18 cellular contexts compared by ENCODE assay signal in genomic region chr4:6355052-6355451, GRCh38.
DNase-seq lines count a peak whose midpoint lies in the region; ATAC-seq, FAIRE-seq and TF ChIP-seq lines count a peak whose summit lies in the region.
"Had no signal": no experiment of that assay in that cellular context is flagged by ENCODE, and none has a peak within 500 bp of the region (broad histone marks: within the 10 kb centered on the region; RNA-seq: fewer than 3 reads in every experiment).

No MANE protein-coding gene starts in this region.

- TF ChIP-seq CTCF in K562 (IDR thresholded peaks at IDR 0.05 in 2 of 3, conservative IDR thresholded peaks at IDR 0.05 in 1 of 3; ENCODE audit: insufficient read depth in 2 of 3, low read depth in 1 of 3, low read length in 3 of 3) (no peak), esophagus squamous epithelium (IDR thresholded peaks at IDR 0.05) (no peak)

- no peak overlapping the region for H4K8ac ChIP-seq in mesendoderm (ENCODE audit: low read depth, low read length)

- H3K79me2 ChIP-seq in K562 (ENCODE audit: control insufficient read depth, insufficient read depth, low read length) (no peaks in the 10 kb centered on the region), mesendoderm (ENCODE audit: control insufficient read depth, insufficient read depth, low read length) (no peaks in the 10 kb centered on the region)

- H3K27me3 ChIP-seq in K562 (ENCODE audit: control insufficient read depth in 2 of 2, insufficient read depth in 2 of 2, low read length in 2 of 2) (peaks cover 0 to 23% of the 10 kb centered on the region in 2 experiments; a peak in 3 of 5 replicates), mesendoderm (ENCODE audit: insufficient read depth, low read length, poor library complexity) (no peaks in the 10 kb centered on the region), esophagus squamous epithelium (peaks cover 0 to 20% (median 0%) of the 10 kb centered on the region in 4 donors)
- H3K27me3 ChIP-seq: BE2C had no signal

- no peak overlapping the region for H3K18ac ChIP-seq in mesendoderm (ENCODE audit: low read length)

- no peak overlapping the region for H2BK5ac ChIP-seq in mesendoderm (ENCODE audit: low read length)

- H3K4me1 Mint-ChIP-seq in immature natural killer cell = peaks cover 5% of the 10 kb centered on the region in 2 donors
- H3K4me1 Mint-ChIP-seq in activated naive CD4-positive, alpha-beta T cell treated with anti-CD3 and anti-CD28 coated beads for 36 hours (ENCODE audit: low read depth) = no peaks in the 10 kb centered on the region
- H3K4me1 Mint-ChIP-seq: IgD-negative memory B cell had no signal

- TF ChIP-seq EP300 in K562 (IDR thresholded peaks at IDR 0.05; ENCODE audit: low read length) = no peak; the same call in 1 of the 2 replicates

- no peaks in the 10 kb centered on the region for H3K79me1 ChIP-seq in mesendoderm (ENCODE audit: low read length)

- DNase-seq in CMK (ENCODE audit: low read depth) (peak; percentile 68), NCI-H524 (lab: John Stamatoyannopoulos, UW) (peak; percentile 29 to 70), K562 (ENCODE audit: extremely low read depth in 1 of 4, low spot score in 3 of 4) (peak; percentile 36 to 47 (median 39)), mesendoderm (peak; percentile 66), immature natural killer cell (no peak), esophagus squamous epithelium (lab: John Stamatoyannopoulos, UW) (no peak)
- DNase-seq in activated naive CD4-positive, alpha-beta T cell treated with anti-CD3 and anti-CD28 coated beads for 36 hours = no peak
- DNase-seq: BE2C; CD8-positive, alpha-beta memory T cell; DMS79 treated with DMSO at 0.1 percent for 48 hours; HCEC 1CT; NCI-H1417; NCI-H2029 treated with DMSO at 0.1 percent for 48 hours; NCI-H2227 treated with DMSO at 0.1 percent for 48 hours; NCI-H526 treated with DMSO at 0.1 percent for 48 hours; NK-92 treated with Interleukin-12 subunit alpha and Interleukin-12 subunit beta, amount 100 ng/mL, for 24 hours; RPMI8226 had no signal

- no peak overlapping the region for H2BK15ac ChIP-seq in mesendoderm (replicated peaks; ENCODE audit: low read depth)

- intact Hi-C loops in K562 (cut with micrococcal nuclease) (no loop called here), esophagus squamous epithelium (cut with DNase I) (no loop called here)
- intact Hi-C loops in activated naive CD4-positive, alpha-beta T cell treated with anti-CD3 and anti-CD28 coated beads for 36 hours (cut with micrococcal nuclease) = no loop called here

- TF ChIP-seq POLR2A in K562 (conservative IDR thresholded peaks at IDR 0.05) (no peak), esophagus squamous epithelium (IDR thresholded peaks at IDR 0.05) (no peak)

- no peak overlapping the region for H4K5ac ChIP-seq in mesendoderm (ENCODE audit: low read length)

- no peak overlapping the region for H3K4me3 Mint-ChIP-seq in immature natural killer cell
- no peak overlapping the region for H3K4me3 Mint-ChIP-seq in activated naive CD4-positive, alpha-beta T cell treated with anti-CD3 and anti-CD28 coated beads for 36 hours
- H3K4me3 Mint-ChIP-seq: CD8-positive, alpha-beta memory T cell; IgD-negative memory B cell had no signal

- no peak overlapping the region for H2BK120ac ChIP-seq in mesendoderm (ENCODE audit: low read depth, low read length)

- no peak for TF ChIP-seq RAD21 in K562 (CRISPR knock-in tag; conservative IDR thresholded peaks at IDR 0.05 in 1 of 2, IDR thresholded peaks at IDR 0.05 in 1 of 2)

- H3K36me3 ChIP-seq in K562 (ENCODE audit: control insufficient read depth, insufficient read depth, low read length) (no peaks in the 10 kb centered on the region), mesendoderm (ENCODE audit: control insufficient read depth, insufficient read depth, low read length) (no peaks in the 10 kb centered on the region), esophagus squamous epithelium (peaks cover 0 to 7% (median 0%) of the 10 kb centered on the region in 3 donors)
- H3K36me3 ChIP-seq: BE2C had no signal

- H2AFZ ChIP-seq in K562 (ENCODE audit: low read depth, low read length) = no peak overlapping the region

- no peaks in the 10 kb centered on the region for H3K9me1 ChIP-seq in K562 (ENCODE audit: control insufficient read depth, insufficient read depth, low read length)

- H3K4ac ChIP-seq in mesendoderm (ENCODE audit: low read depth, low read length) = no peak overlapping the region

- CTCF ChIA-PET in K562 (lab: Yijun Ruan, JAX; ENCODE audit: low intra/inter-chr PET ratio) = no interaction called here
- CTCF ChIA-PET in activated naive CD4-positive, alpha-beta T cell treated with anti-CD3 and anti-CD28 coated beads for 36 hours (lab: Charles Lee) = no interaction called here

- peaks cover 3 to 4% (median 3%) of the 10 kb centered on the region in 3 donors for H3K27me3 Mint-ChIP-seq in immature natural killer cell (ENCODE audit: low read depth in 3 of 3)
- peaks cover 16% of the 10 kb centered on the region for H3K27me3 Mint-ChIP-seq in activated naive CD4-positive, alpha-beta T cell treated with anti-CD3 and anti-CD28 coated beads for 36 hours (ENCODE audit: low read depth)

- 4% methylated on average over 2 of the region's 3 CpGs for WGBS in K562 (ENCODE audit: insufficient coverage, low coverage, missing lambda C conversion rate)
- no CpG with 5 or more reads among the region's 3 CpGs for WGBS in mesendoderm (ENCODE audit: extremely low coverage, insufficient coverage, low lambda C conversion rate)
- WGBS in esophagus squamous epithelium, 2 donors = 42 to 66% methylated on average over 2 of the region's 3 CpGs

- POLR2A ChIA-PET in K562 (lab: Yijun Ruan, JAX) = no interaction called here

- peak; percentile 75 for FAIRE-seq in K562 (lab: Jason Lieb, UNC)

- H3K9ac ChIP-seq in K562 (ENCODE audit: insufficient read depth in 1 of 2, low read depth in 2 of 2, low read length in 2 of 2) = no peak overlapping the region
- H3K9ac ChIP-seq in mesendoderm (ENCODE audit: low read length) = no peak overlapping the region

- no peak overlapping the region for H3K4me2 ChIP-seq in K562 (ENCODE audit: insufficient read depth, low read length)
- no peak overlapping the region for H3K4me2 ChIP-seq in mesendoderm (ENCODE audit: low read length)

- H3K9me3 ChIP-seq in K562 (replicated peaks; ENCODE audit: control insufficient read depth, insufficient read depth, low read depth, low read length) = no peaks in the 10 kb centered on the region
- H3K9me3 ChIP-seq in esophagus squamous epithelium = no peaks in the 10 kb centered on the region
- H3K9me3 ChIP-seq: BE2C had no signal

- H4K20me1 ChIP-seq in K562 (replicated peaks; ENCODE audit: control insufficient read depth, insufficient read depth, low read length) = no peaks in the 10 kb centered on the region

- no peaks in the 10 kb centered on the region for H3K36me3 Mint-ChIP-seq in immature natural killer cell
- H3K36me3 Mint-ChIP-seq in activated naive CD4-positive, alpha-beta T cell treated with anti-CD3 and anti-CD28 coated beads for 36 hours (ENCODE audit: low read depth) = no peaks in the 10 kb centered on the region
- H3K36me3 Mint-ChIP-seq: CD8-positive, alpha-beta memory T cell; IgD-negative memory B cell had no signal

- H3K27ac Mint-ChIP-seq in immature natural killer cell = no peak overlapping the region
- no peak overlapping the region for H3K27ac Mint-ChIP-seq in activated naive CD4-positive, alpha-beta T cell treated with anti-CD3 and anti-CD28 coated beads for 36 hours
- H3K27ac Mint-ChIP-seq: IgD-negative memory B cell had no signal

- no peak overlapping the region for H3K27ac ChIP-seq in K562 (ENCODE audit: extremely low read depth, low read depth, low read length)
- no peak overlapping the region for H3K27ac ChIP-seq in mesendoderm (ENCODE audit: low read depth, low read length)
- no peak overlapping the region for H3K27ac ChIP-seq in esophagus squamous epithelium

- H3K4me1 ChIP-seq in K562 (replicated peaks in 1 of 2; ENCODE audit: control insufficient read depth in 2 of 2, insufficient read depth in 2 of 2, low read length in 2 of 2) = no peaks in the 10 kb centered on the region; a peak in 1 of 5 replicates
- no peaks in the 10 kb centered on the region for H3K4me1 ChIP-seq in mesendoderm (ENCODE audit: control insufficient read depth, low read depth, low read length)
- no peaks in the 10 kb centered on the region for H3K4me1 ChIP-seq in esophagus squamous epithelium
- H3K4me1 ChIP-seq: BE2C had no signal

- H3K4me3 ChIP-seq in K562 (no peak overlapping the region), mesendoderm (ENCODE audit: low read length) (no peak overlapping the region), esophagus squamous epithelium (no peak overlapping the region)

- H3K56ac ChIP-seq in mesendoderm (ENCODE audit: low read length) = no peak overlapping the region

- no peaks in the 10 kb centered on the region for H3K9me3 Mint-ChIP-seq in immature natural killer cell
- no peaks in the 10 kb centered on the region for H3K9me3 Mint-ChIP-seq in activated naive CD4-positive, alpha-beta T cell treated with anti-CD3 and anti-CD28 coated beads for 36 hours

- peak; percentile 70 for ATAC-seq in K562

- in situ Hi-C loops in K562 (cut with MboI) = no loop called here

- no TSS peak for BruUV-seq in K562 (replicated peaks; lab: Mats Ljungman, UMichigan)

- H3K23ac ChIP-seq in mesendoderm (ENCODE audit: low read length) = no peak overlapping the region

- H2AK5ac ChIP-seq in mesendoderm (ENCODE audit: low read length) = no peak overlapping the region

TF ChIP-seq in K562, 482 proteins besides CTCF, POLR2A, EP300 and RAD21 (continues in another document):
- TF ChIP-seq CBFA2T2 (conservative IDR thresholded peaks at IDR 0.05) = peak; percentile 75
- TF ChIP-seq TRIM24 (IDR thresholded peaks at IDR 0.05) = 0 out of 4 replicates have a peak, but pooled peaks have one; percentile 12 to 22
- no peak for TF ChIP-seq ILF3 (IDR thresholded peaks at IDR 0.05; ENCODE audit: borderline replicate concordance)
- no peak for TF ChIP-seq RBFOX2 (IDR thresholded peaks at IDR 0.05; ENCODE audit: low read depth, low read length)
- no peak for TF ChIP-seq POU5F1 (IDR thresholded peaks at IDR 0.05; ENCODE audit: borderline replicate concordance, low read depth, low read length, partially characterized antibody)
- TF ChIP-seq ZBTB7A (IDR thresholded peaks at IDR 0.05; ENCODE audit: borderline replicate concordance, control insufficient read depth, low read depth, low read length) = no peak
- peak; percentile 73 for TF ChIP-seq TAL1 (IDR thresholded peaks at IDR 0.05)
- TF ChIP-seq CREB5 (CRISPR knock-in tag; IDR thresholded peaks at IDR 0.05) = no peak
- no peak for TF ChIP-seq KDM5B (IDR thresholded peaks at IDR 0.05; ENCODE audit: insufficient replicate concordance, low read depth, low read length)

Comparison
In these comparisons a context has a peak if more than half of its experiments do, and no peak if none do; other contexts are left out.
1. DNase-seq: peak in CMK (single experiment), NCI-H524 (2 of 2), K562 (4 of 4) and mesendoderm (single experiment); none in immature natural killer cell (0 of 3), activated naive CD4-positive, alpha-beta T cell treated with anti-CD3 and anti-CD28 coated beads for 36 hours (single experiment) and esophagus squamous epithelium (single experiment).